15 cellular contexts compared by ENCODE assay signal in the genomic region with DNA sequence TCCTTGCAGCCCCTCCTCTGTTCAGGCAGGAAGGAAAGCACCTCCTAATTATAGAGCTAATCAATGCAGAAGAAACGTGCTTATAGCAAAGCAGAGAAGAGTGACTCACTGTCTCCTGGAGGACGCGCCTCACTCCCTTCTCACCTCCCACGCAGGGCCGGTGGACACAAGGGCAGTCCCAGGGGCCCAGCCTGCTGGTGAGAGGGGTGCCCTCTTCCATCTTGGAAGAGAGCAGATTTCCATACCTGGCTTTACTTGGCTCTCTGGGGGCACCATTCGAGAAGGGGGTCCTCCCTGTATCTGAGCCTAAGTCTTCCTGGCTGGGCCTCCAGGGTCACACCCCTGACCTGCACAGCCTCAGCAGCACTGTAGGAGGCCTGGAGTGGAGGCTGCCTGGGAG. TPM values are rescaled to one million over a fixed set of nuclear protein-coding genes. Genes with fewer than 3 reads are reported as not detected.
DNase-seq lines count a peak whose midpoint lies in the region; ATAC-seq and TF ChIP-seq lines count a peak whose summit lies in the region.
"Had no signal": no experiment of that assay in that cellular context is flagged by ENCODE, and none has a peak within 500 bp of the region (broad histone marks: within the 10 kb centered on the region; RNA-seq: fewer than 3 reads in every experiment).

No MANE protein-coding gene starts in this region.

- H3K36me3 ChIP-seq in PC-3 (ENCODE audit: low read depth, low read length), result no peaks in the 10 kb centered on the region
- H3K36me3 ChIP-seq: suprapubic skin had no signal

- TF ChIP-seq CTCF in PC-3 (conservative IDR thresholded peaks at IDR 0.05; ENCODE audit: low read depth, low read length) (no peak), fibroblast of mammary gland (conservative IDR thresholded peaks at IDR 0.05; ENCODE audit: control insufficient read depth, insufficient read depth, low read depth, low read length) (no peak)

- H3K27ac ChIP-seq in PC-3 (ENCODE audit: low read length), result no peak overlapping the region
- H3K27ac ChIP-seq: A549, body of pancreas, suprapubic skin had no signal

- H4K20me1 ChIP-seq in PC-3 (ENCODE audit: low read length), result no peaks in the 10 kb centered on the region

- peak; percentile 5 for DNase-seq in activated CD8-positive, alpha-beta memory T cell treated with anti-CD3 and anti-CD28 coated beads, Interleukin-2, amount 50 U/mL, for 4 hours
- no peak for DNase-seq in activated CD8-positive, alpha-beta memory T cell treated with anti-CD3 and anti-CD28 coated beads for 24 hours
- peak; percentile 19 for DNase-seq in PC-3
- DNase-seq in fibroblast of mammary gland (ENCODE audit: low read depth), result peak; percentile 42
- DNase-seq in sciatic nerve (ENCODE audit: low spot score), result peak; percentile 22
- DNase-seq in stimulated activated CD8-positive, alpha-beta memory T cell treated with anti-CD3 and anti-CD28 coated beads, Interleukin-4, amount 100 ng/mL, for 48 hours, result no peak
- DNase-seq in superior temporal gyrus (ENCODE audit: extremely low spot score), result no peak
- DNase-seq in activated effector memory CD4-positive, alpha-beta T cell treated with anti-CD3 and anti-CD28 coated beads, Interleukin-2, amount 50 U/mL, for 16 hours, result no peak
- DNase-seq: activated CD4-positive, CD25-positive, alpha-beta regulatory T cell; activated T-cell treated with anti-CD3 and anti-CD28 coated beads, Interleukin-2, amount 50 U/mL, for 72 hours; HCEC 1CT; NCI-H1048 had no signal

- H3F3A ChIP-seq in PC-3 (ENCODE audit: low read length, unreplicated experiment), result no peaks in the 10 kb centered on the region

- no peak overlapping the region for H3K4me2 ChIP-seq in PC-3 (ENCODE audit: low read length)
- H3K4me2 ChIP-seq: A549 had no signal

- no peaks in the 10 kb centered on the region for H3K9me2 ChIP-seq in PC-3 (replicated peaks; ENCODE audit: low read length)

- H3K4me3 ChIP-seq in PC-3 (ENCODE audit: low read length) (no peak overlapping the region), fibroblast of mammary gland (ENCODE audit: control insufficient read depth, low read depth, low read length) (no peak overlapping the region)
- H3K4me3 ChIP-seq: A549, body of pancreas, suprapubic skin had no signal

- H3K4me1 ChIP-seq in PC-3 (ENCODE audit: insufficient read depth, low read length), result no peaks in the 10 kb centered on the region
- H3K4me1 ChIP-seq: body of pancreas, suprapubic skin had no signal

- CTCF ChIA-PET in PC-3 (lab: Charles Lee), result interaction anchor here (0.5 kb wide), 1 partner anchor 225 kb away, joined by 13 read pairs; no protein-coding TSS in a partner anchor

- ATAC-seq in PC-3 (peak; percentile 51), sciatic nerve (no peak)
- ATAC-seq: A549; activated T-cell treated with anti-CD3 and anti-CD28 coated beads, Interleukin-2, amount 50 U/mL, for 72 hours; body of pancreas had no signal

- intact Hi-C loops in PC-3 (cut with micrococcal nuclease) (no loop called here), sciatic nerve (cut with DNase I) (no loop called here)

- no peaks in the 10 kb centered on the region for H3K9me3 ChIP-seq in PC-3 (ENCODE audit: low read length)
- H3K9me3 ChIP-seq: A549, body of pancreas, suprapubic skin had no signal

- H3K9ac ChIP-seq in PC-3 (ENCODE audit: low read length), result no peak overlapping the region

- no TSS peak for BruUV-seq in PC-3 (replicated peaks; lab: Mats Ljungman, UMichigan)

- H3K79me2 ChIP-seq in PC-3 (ENCODE audit: low read length), result no peaks in the 10 kb centered on the region

- H2AFZ ChIP-seq in PC-3 (ENCODE audit: low read length), result no peak overlapping the region

- POLR2A ChIA-PET in PC-3 (lab: Charles Lee; ENCODE audit: unreplicated experiment), result no interaction called here

- H3K27me3 ChIP-seq in PC-3 (ENCODE audit: low read length), result no peaks in the 10 kb centered on the region
- H3K27me3 ChIP-seq: body of pancreas had no signal

RNA-seq across cellular contexts. Expression of gene RASGEF1A, which starts 55.8 kb away (rescaled TPM):
- total RNA-seq in PC-3 (2014; rRNA removed) (not detected in 2 replicates), sciatic nerve (21.7 TPM)

Comparison
In these comparisons a context has a peak if more than half of its experiments do, and no peak if none do; other contexts are left out.
1. DNase-seq: peak in activated CD8-positive, alpha-beta memory T cell treated with anti-CD3 and anti-CD28 coated beads, Interleukin-2, amount 50 U/mL, for 4 hours (single experiment), PC-3 (single experiment), fibroblast of mammary gland (single experiment) and sciatic nerve (single experiment); none in activated CD8-positive, alpha-beta memory T cell treated with anti-CD3 and anti-CD28 coated beads for 24 hours (single experiment), stimulated activated CD8-positive, alpha-beta memory T cell treated with anti-CD3 and anti-CD28 coated beads, Interleukin-4, amount 100 ng/mL, for 48 hours (single experiment), superior temporal gyrus (single experiment) and activated effector memory CD4-positive, alpha-beta T cell treated with anti-CD3 and anti-CD28 coated beads, Interleukin-2, amount 50 U/mL, for 16 hours (single experiment).
2. RNA of gene RASGEF1A, which starts 55.8 kb away (total RNA-seq): 21.7 TPM in sciatic nerve (single experiment); not detected in PC-3; every median in the first group is over 10 times any median in the second.